In the genomic region with DNA sequence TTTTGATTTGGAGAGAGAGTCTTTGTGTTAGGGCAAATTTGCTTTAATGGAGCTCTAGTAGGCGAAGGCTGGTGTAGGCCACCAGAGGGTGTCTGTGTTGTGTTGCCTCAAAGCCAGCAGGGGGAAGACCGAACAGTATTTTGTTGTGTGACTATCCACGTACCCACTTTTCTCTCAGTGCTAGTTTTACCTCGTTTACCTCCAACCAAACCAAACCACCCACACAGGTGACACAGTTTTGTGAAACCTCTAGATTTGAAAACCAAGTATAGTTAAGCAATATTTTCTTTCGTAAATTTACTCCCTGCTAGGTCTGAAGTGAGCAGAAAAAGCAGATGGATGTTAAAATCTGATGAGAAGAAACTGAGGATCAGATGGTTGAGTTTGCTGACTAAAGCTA, we compare ENCODE assay signal across 1 cellular context.
TF ChIP-seq lines count a peak whose summit lies in the region.

No MANE protein-coding gene starts in this region.

TF ChIP-seq in GM12878, 131 proteins besides CTCF, POLR2A, EP300 and RAD21 (continued from another document):
- TF ChIP-seq, protein P1, sequence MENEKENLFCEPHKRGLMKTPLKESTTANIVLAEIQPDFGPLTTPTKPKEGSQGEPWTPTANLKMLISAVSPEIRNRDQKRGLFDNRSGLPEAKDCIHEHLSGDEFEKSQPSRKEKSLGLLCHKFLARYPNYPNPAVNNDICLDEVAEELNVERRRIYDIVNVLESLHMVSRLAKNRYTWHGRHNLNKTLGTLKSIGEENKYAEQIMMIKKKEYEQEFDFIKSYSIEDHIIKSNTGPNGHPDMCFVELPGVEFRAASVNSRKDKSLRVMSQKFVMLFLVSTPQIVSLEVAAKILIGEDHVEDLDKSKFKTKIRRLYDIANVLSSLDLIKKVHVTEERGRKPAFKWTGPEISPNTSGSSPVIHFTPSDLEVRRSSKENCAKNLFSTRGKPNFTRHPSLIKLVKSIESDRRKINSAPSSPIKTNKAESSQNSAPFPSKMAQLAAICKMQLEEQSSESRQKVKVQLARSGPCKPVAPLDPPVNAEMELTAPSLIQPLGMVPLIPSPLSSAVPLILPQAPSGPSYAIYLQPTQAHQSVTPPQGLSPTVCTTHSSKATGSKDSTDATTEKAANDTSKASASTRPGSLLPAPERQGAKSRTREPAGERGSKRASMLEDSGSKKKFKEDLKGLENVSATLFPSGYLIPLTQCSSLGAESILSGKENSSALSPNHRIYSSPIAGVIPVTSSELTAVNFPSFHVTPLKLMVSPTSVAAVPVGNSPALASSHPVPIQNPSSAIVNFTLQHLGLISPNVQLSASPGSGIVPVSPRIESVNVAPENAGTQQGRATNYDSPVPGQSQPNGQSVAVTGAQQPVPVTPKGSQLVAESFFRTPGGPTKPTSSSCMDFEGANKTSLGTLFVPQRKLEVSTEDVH (IDR thresholded peaks at IDR 0.05; ENCODE audit: low read depth, partially characterized antibody): no peak
- TF ChIP-seq, protein P2, sequence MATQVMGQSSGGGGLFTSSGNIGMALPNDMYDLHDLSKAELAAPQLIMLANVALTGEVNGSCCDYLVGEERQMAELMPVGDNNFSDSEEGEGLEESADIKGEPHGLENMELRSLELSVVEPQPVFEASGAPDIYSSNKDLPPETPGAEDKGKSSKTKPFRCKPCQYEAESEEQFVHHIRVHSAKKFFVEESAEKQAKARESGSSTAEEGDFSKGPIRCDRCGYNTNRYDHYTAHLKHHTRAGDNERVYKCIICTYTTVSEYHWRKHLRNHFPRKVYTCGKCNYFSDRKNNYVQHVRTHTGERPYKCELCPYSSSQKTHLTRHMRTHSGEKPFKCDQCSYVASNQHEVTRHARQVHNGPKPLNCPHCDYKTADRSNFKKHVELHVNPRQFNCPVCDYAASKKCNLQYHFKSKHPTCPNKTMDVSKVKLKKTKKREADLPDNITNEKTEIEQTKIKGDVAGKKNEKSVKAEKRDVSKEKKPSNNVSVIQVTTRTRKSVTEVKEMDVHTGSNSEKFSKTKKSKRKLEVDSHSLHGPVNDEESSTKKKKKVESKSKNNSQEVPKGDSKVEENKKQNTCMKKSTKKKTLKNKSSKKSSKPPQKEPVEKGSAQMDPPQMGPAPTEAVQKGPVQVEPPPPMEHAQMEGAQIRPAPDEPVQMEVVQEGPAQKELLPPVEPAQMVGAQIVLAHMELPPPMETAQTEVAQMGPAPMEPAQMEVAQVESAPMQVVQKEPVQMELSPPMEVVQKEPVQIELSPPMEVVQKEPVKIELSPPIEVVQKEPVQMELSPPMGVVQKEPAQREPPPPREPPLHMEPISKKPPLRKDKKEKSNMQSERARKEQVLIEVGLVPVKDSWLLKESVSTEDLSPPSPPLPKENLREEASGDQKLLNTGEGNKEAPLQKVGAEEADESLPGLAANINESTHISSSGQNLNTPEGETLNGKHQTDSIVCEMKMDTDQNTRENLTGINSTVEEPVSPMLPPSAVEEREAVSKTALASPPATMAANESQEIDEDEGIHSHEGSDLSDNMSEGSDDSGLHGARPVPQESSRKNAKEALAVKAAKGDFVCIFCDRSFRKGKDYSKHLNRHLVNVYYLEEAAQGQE (IDR thresholded peaks at IDR 0.05; ENCODE audit: low read depth, low read length): no peak
- no peak for TF ChIP-seq FOXM1 (IDR thresholded peaks at IDR 0.05; ENCODE audit: low read depth, low read length)
- TF ChIP-seq RCOR1 (conservative IDR thresholded peaks at IDR 0.05; ENCODE audit: low read depth, low read length): no peak
- 0 out of 2 replicates have a peak, but pooled peaks have one; percentile 34 for TF ChIP-seq NBN (IDR thresholded peaks at IDR 0.05)
- TF ChIP-seq MTA2 (IDR thresholded peaks at IDR 0.05; ENCODE audit: low read depth): no peak
- no peak for TF ChIP-seq SREBF1 (IDR thresholded peaks at IDR 0.05; ENCODE audit: low read length)
